8 cellular contexts compared by ENCODE assay signal in the genomic region with DNA sequence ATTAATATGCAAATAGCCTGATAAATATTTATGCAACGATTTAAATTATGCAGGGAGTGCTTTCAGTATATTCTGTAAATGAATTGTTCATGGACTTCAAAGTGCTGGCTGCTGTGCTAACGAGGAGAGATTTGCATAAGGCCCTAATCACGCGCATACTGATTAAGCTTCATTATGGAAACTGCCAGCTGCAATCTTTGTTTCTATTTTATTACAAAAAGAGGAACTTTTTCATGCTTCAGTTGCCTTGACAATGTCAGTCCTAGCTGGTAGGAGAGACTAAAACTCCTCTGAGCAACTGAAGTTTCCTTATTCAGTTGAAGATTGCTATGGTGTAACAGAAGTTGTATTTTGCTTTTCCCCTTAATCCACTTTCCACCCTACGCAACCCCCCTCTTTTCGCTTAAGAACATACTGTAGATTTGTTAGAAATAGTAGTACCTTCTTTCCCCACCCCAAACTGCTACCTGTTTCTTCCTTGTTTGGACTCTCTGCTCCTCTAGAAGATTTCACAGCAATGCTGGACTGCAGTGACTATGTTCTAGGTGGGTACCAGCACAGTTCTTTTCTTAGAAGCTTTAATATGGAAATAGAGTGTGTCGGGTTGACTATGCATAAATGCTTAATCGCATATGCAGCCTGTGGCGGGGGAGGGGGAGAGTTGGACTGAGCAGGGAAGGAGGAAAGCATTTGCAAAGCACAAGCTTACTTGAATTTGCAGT.
DNase-seq lines count a peak whose midpoint lies in the region; ATAC-seq and TF ChIP-seq lines count a peak whose summit lies in the region.

No MANE protein-coding gene starts in this region.

- H3K4me1 Mint-ChIP-seq in natural killer cell treated with Interleukin-12 subunit alpha and Interleukin-12 subunit beta and Interleukin-15 and Interleukin-18, amount 100 ng/mL, for 72 hours (ENCODE audit: low read depth in 2 of 2): peaks cover 22 to 31% of the 10 kb centered on the region in 2 donors
- H3K4me1 Mint-ChIP-seq in natural killer cell: peaks cover 26 to 27% of the 10 kb centered on the region in 2 donors
- peaks cover 12% of the 10 kb centered on the region for H3K4me1 Mint-ChIP-seq in MCF 10A (ENCODE audit: insufficient read depth, unreplicated experiment)

- H3K79me2 ChIP-seq in smooth muscle cell (ENCODE audit: low read depth): no peaks in the 10 kb centered on the region

- H3K4me2 ChIP-seq in smooth muscle cell: no peak overlapping the region

- H3K27ac Mint-ChIP-seq in natural killer cell treated with Interleukin-12 subunit alpha and Interleukin-12 subunit beta and Interleukin-15 and Interleukin-18, amount 100 ng/mL, for 72 hours: no peak overlapping the region
- H3K27ac Mint-ChIP-seq in natural killer cell (no peak overlapping the region), MCF 10A (ENCODE audit: low read depth, unreplicated experiment) (no peak overlapping the region)

- peak overlapping the region; percentile 7 for H3K4me3 Mint-ChIP-seq in natural killer cell treated with Interleukin-12 subunit alpha and Interleukin-12 subunit beta and Interleukin-15 and Interleukin-18, amount 100 ng/mL, for 72 hours
- H3K4me3 Mint-ChIP-seq in natural killer cell (no peak overlapping the region), MCF 10A (ENCODE audit: unreplicated experiment) (no peak overlapping the region)

- peaks cover 14% of the 10 kb centered on the region for H3K4me1 ChIP-seq in smooth muscle cell (ENCODE audit: low read depth)

- H4K20me1 ChIP-seq in smooth muscle cell (ENCODE audit: low read depth): peaks cover 40% of the 10 kb centered on the region

- H3K9me3 Mint-ChIP-seq in natural killer cell treated with Interleukin-12 subunit alpha and Interleukin-12 subunit beta and Interleukin-15 and Interleukin-18, amount 100 ng/mL, for 72 hours: no peaks in the 10 kb centered on the region
- H3K9me3 Mint-ChIP-seq in natural killer cell (peaks cover 0 to 6% of the 10 kb centered on the region in 2 donors), MCF 10A (ENCODE audit: unreplicated experiment) (peaks cover 16% of the 10 kb centered on the region)

- H3K4me3 ChIP-seq in smooth muscle cell: no peak overlapping the region

- TF ChIP-seq CTCF in natural killer cell (IDR thresholded peaks at IDR 0.05) (no peak), smooth muscle cell (IDR thresholded peaks at IDR 0.05; ENCODE audit: borderline replicate concordance, insufficient read depth, poor library complexity, severe bottlenecking) (no peak), MCF 10A (IDR thresholded peaks at IDR 0.05; ENCODE audit: unreplicated experiment) (no peak)

- H3K36me3 ChIP-seq in smooth muscle cell (ENCODE audit: low read depth): peaks cover 6% of the 10 kb centered on the region

- H3K27ac ChIP-seq in smooth muscle cell (ENCODE audit: low read depth): no peak overlapping the region

- CTCF ChIA-PET in MCF 10A (lab: Yijun Ruan, JAX): interaction anchor here (1.2 to 1.5 kb wide), 2 partner anchors 14 to 47 kb away, joined by 3 to 5 read pairs; no protein-coding TSS in a partner anchor

- H3K27me3 ChIP-seq in smooth muscle cell (ENCODE audit: low read depth): no peaks in the 10 kb centered on the region

- WGBS in smooth muscle cell (ENCODE audit: low lambda C conversion rate): 40% methylated on average over 9 of the region's 9 CpGs

- H3K36me3 Mint-ChIP-seq in natural killer cell treated with Interleukin-12 subunit alpha and Interleukin-12 subunit beta and Interleukin-15 and Interleukin-18, amount 100 ng/mL, for 72 hours: peaks cover 17% of the 10 kb centered on the region
- H3K36me3 Mint-ChIP-seq in natural killer cell (peaks cover 12% of the 10 kb centered on the region), MCF 10A (ENCODE audit: insufficient read depth, unreplicated experiment) (no peaks in the 10 kb centered on the region)

- no peak overlapping the region for H2AFZ ChIP-seq in smooth muscle cell (ENCODE audit: low read depth)

- ATAC-seq in natural killer cell treated with Interleukin-12 subunit alpha and Interleukin-12 subunit beta and Interleukin-15 and Interleukin-18, amount 100 ng/mL, for 72 hours: no peak
- ATAC-seq in natural killer cell (no peak), HG03103 (IDR thresholded peaks at IDR 0.05; ENCODE audit: low read depth, unreplicated experiment) (peak; percentile 69)

- no TSS peak for BruUV-seq in MCF 10A (replicated peaks; lab: Mats Ljungman, UMichigan)

- H3K9ac ChIP-seq in smooth muscle cell (ENCODE audit: low read depth): no peak overlapping the region

- POLR2A ChIA-PET in MCF 10A (lab: Yijun Ruan, JAX): no interaction called here

- intact Hi-C loops in natural killer cell (cut with micrococcal nuclease): no loop called here
- intact Hi-C loops in MCF 10A (cut with micrococcal nuclease): no loop called here

- H3F3A ChIP-seq in smooth muscle cell (ENCODE audit: low read depth): no peaks in the 10 kb centered on the region

- DNase-seq in natural killer cell treated with Interleukin-12 subunit alpha and Interleukin-12 subunit beta and Interleukin-15 and Interleukin-18, amount 100 ng/mL, for 72 hours (ENCODE audit: low spot score): no peak
- DNase-seq in natural killer cell: no peak
- DNase-seq in SKM-1 (lab: John Stamatoyannopoulos, UW; ENCODE audit: unreplicated experiment): peak; percentile 96
- DNase-seq in midbrain (lab: John Stamatoyannopoulos, UW): peak; percentile 74
- no peak for DNase-seq in smooth muscle cell (lab: John Stamatoyannopoulos, UW; ENCODE audit: unreplicated experiment)
- DNase-seq in MCF 10A (ENCODE audit: unreplicated experiment): no peak
- DNase-seq in NCI-H748 (lab: John Stamatoyannopoulos, UW; ENCODE audit: unreplicated experiment): no peak

- no peaks in the 10 kb centered on the region for H3K27me3 Mint-ChIP-seq in natural killer cell treated with Interleukin-12 subunit alpha and Interleukin-12 subunit beta and Interleukin-15 and Interleukin-18, amount 100 ng/mL, for 72 hours
- H3K27me3 Mint-ChIP-seq in natural killer cell (ENCODE audit: low read depth in 2 of 2) (no peaks in the 10 kb centered on the region), MCF 10A (ENCODE audit: insufficient read depth, unreplicated experiment) (no peaks in the 10 kb centered on the region)

- no peaks in the 10 kb centered on the region for H3K9me3 ChIP-seq in smooth muscle cell (replicated peaks; ENCODE audit: low read depth)

Comparison
In these comparisons a context has a peak if more than half of its experiments do, and no peak if none do; other contexts are left out.
1. DNase-seq: peak in SKM-1 (single experiment) and midbrain (single experiment); none in natural killer cell treated with Interleukin-12 subunit alpha and Interleukin-12 subunit beta and Interleukin-15 and Interleukin-18, amount 100 ng/mL, for 72 hours (single experiment), natural killer cell (single experiment), smooth muscle cell (single experiment), MCF 10A (single experiment) and NCI-H748 (single experiment).